ENCODE assay signal across 8 cellular contexts in genomic region chr2:173966274-173967098, GRCh38. TPM values are rescaled to one million over a fixed set of nuclear protein-coding genes. Genes with fewer than 3 reads are reported as not detected.
DNase-seq lines count a peak whose midpoint lies in the region; ATAC-seq, FAIRE-seq and TF ChIP-seq lines count a peak whose summit lies in the region.

No MANE protein-coding gene starts in this region.

- H3K4me3 Mint-ChIP-seq in glutamatergic neuron (ENCODE audit: unreplicated experiment): peak overlapping the region; percentile 97

- WGBS in small intestine, 3 donors: 11 to 39% (median 25%) methylated on average over 8 of the region's 8 CpGs

- H3K4me1 Mint-ChIP-seq in glutamatergic neuron (ENCODE audit: low read depth, unreplicated experiment): peaks cover 16% of the 10 kb centered on the region

- FAIRE-seq in small intestine (lab: Jason Lieb, UNC): no peak

- H3K36me3 Mint-ChIP-seq in glutamatergic neuron (ENCODE audit: unreplicated experiment): no peaks in the 10 kb centered on the region

- peaks cover 0 to 2% of the 10 kb centered on the region in 2 donors for H3K4me1 ChIP-seq in small intestine (ENCODE audit: control insufficient read depth in 2 of 2, insufficient read depth in 1 of 2, low read depth in 1 of 2, low read length in 1 of 2)

- ATAC-seq in GM18861 (IDR thresholded peaks at IDR 0.05; ENCODE audit: unreplicated experiment): no peak

- H3K27ac Mint-ChIP-seq in glutamatergic neuron (ENCODE audit: unreplicated experiment): peak overlapping the region; percentile 99

- H3K4me3 ChIP-seq in H7 (ENCODE audit: insufficient read depth, low read depth, low read length) (peak overlapping the region; percentile 68), small intestine (ENCODE audit: low read depth in 1 of 2, low read length in 2 of 2) (peak overlapping the region; percentile 65 to 98)

- H3K9me3 ChIP-seq in small intestine (ENCODE audit: control insufficient read depth, low read depth): no peaks in the 10 kb centered on the region

- H3K36me3 ChIP-seq in H7 (replicated peaks; ENCODE audit: control insufficient read depth, insufficient read depth, low read length) (no peaks in the 10 kb centered on the region), small intestine (ENCODE audit: control insufficient read depth in 2 of 2, insufficient read depth in 2 of 2, low read length in 2 of 2) (peaks cover 0 to 1% of the 10 kb centered on the region in 2 donors)

- H3K9me3 Mint-ChIP-seq in glutamatergic neuron (ENCODE audit: unreplicated experiment): peaks cover 18% of the 10 kb centered on the region

- H3K27me3 Mint-ChIP-seq in glutamatergic neuron (ENCODE audit: unreplicated experiment): peaks cover 14% of the 10 kb centered on the region

- TF ChIP-seq CTCF in VCaP (conservative IDR thresholded peaks at IDR 0.05) (no peak), glutamatergic neuron (IDR thresholded peaks at IDR 0.05; ENCODE audit: partially characterized antibody, unreplicated experiment) (no peak)

- DNase-seq in H7: no peak
- no peak for DNase-seq in glutamatergic neuron
- peak; percentile 66 for DNase-seq in small intestine
- DNase-seq in stimulated activated CD4-positive, alpha-beta T cell treated with anti-CD3 and anti-CD28 coated beads, Interleukin-2, amount 100 ng/mL, for 24 hours: no peak
- DNase-seq in central memory CD4-positive, alpha-beta T cell: no peak
- no peak for DNase-seq in NCI-H2029 (lab: John Stamatoyannopoulos, UW)

- no peaks in the 10 kb centered on the region for H3K27me3 ChIP-seq in H7 (ENCODE audit: control insufficient read depth, insufficient read depth, low read length)
- no peaks in the 10 kb centered on the region for H3K27me3 ChIP-seq in small intestine (ENCODE audit: control insufficient read depth in 2 of 2, insufficient read depth in 2 of 2, low read length in 2 of 2)

- H3K27ac ChIP-seq in VCaP (peak overlapping the region; percentile 100), small intestine (ENCODE audit: low read depth in 1 of 2, low read length in 1 of 2) (peak overlapping the region; percentile 85 to 98)

RNA-seq across cellular contexts. Expression of gene SP3, which starts 1.3 kb away (rescaled TPM):
- total RNA-seq in H7 (2014; rRNA removed; shearing (Covaris generic)): 107 and 129 TPM in 2 replicates
- total RNA-seq in glutamatergic neuron (ENCODE audit: unreplicated experiment): 79.9 TPM
- polyA plus RNA-seq in small intestine: 10 to 100 TPM; 15.0 to 22.7 (median 15.4) TPM
